ENCODE assay signal across 1 cellular context in genomic region chr5:62232218-62232617, GRCh38.
TF ChIP-seq lines count a peak whose summit lies in the region.
"Not testable (repeated sequence)": the region's sequence is repeated elsewhere in the genome, so short reads cannot be mapped to it uniquely, and the experiment has no call there.

No MANE protein-coding gene starts in this region.

TF ChIP-seq in K562, 482 proteins besides CTCF, POLR2A, EP300 and RAD21 (continued from another document):
- TF ChIP-seq CEBPG (CRISPR knock-in tag; IDR thresholded peaks at IDR 0.05) (peak; percentile 73), CEBPG (tag; conservative IDR thresholded peaks at IDR 0.05 in 1 of 2, IDR thresholded peaks at IDR 0.05 in 1 of 2) (peak; percentile 78 to 90), CEBPB (tag; IDR thresholded peaks at IDR 0.05) (peak; percentile 69), IRF9 (tag; IDR thresholded peaks at IDR 0.05) (peak; percentile 26; the same call in 1 of the 2 replicates), ZSCAN32 (CRISPR knock-in tag; IDR thresholded peaks at IDR 0.05) (peak; percentile 20; the same call in 1 of the 2 replicates), ATF3 (IDR thresholded peaks at IDR 0.05) (peak; percentile 78), ATF4 (CRISPR knock-in tag; IDR thresholded peaks at IDR 0.05) (peak; percentile 83)
- TF ChIP-seq ATF3 (CRISPR knock-in tag; conservative IDR thresholded peaks at IDR 0.05): not testable (repeated sequence)
